8 cellular contexts compared by ENCODE assay signal in the genomic region with DNA sequence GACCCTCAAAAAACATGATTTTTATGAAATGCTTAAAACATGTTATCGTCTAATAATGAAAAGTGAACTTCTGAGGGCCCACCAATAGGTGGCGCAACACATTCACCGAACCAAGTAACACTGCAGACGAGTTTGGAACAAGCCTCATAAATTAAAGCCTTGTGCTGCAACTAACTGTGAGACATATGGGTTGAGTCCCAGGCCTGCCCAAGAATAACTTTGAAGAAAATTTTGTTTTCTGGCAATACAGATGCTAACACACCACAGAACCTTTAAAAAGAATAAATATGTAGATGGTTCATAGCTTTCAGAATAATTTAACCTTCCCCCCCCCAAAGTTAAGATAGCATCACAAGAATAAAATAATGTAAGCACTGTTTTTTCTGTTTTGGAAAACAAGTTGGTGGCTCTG.
A peak's percentile ranks its signal among the peaks of the same experiment; 100 is the strongest.
DNase-seq lines count a peak whose midpoint lies in the region; ATAC-seq and TF ChIP-seq lines count a peak whose summit lies in the region.

No MANE protein-coding gene starts in this region.

- DNase-seq in CD4-positive, alpha-beta memory T cell = peak; percentile 39 to 54 (median 48)
- peak; percentile 26 for DNase-seq in H4 (ENCODE audit: low spot score)
- peak; percentile 60 for DNase-seq in NCI-H2227 treated with DMSO at 0.1 percent for 48 hours (lab: John Stamatoyannopoulos, UW)
- peak; percentile 24 for DNase-seq in activated CD4-positive, alpha-beta T cell treated with anti-CD3 and anti-CD28 coated beads for 1 hour
- no peak for DNase-seq in chondrocyte (ENCODE audit: low spot score)
- DNase-seq in lower lobe of right lung = no peak
- DNase-seq in stimulated activated CD8-positive, alpha-beta memory T cell treated with anti-CD3 and anti-CD28 coated beads, Interleukin-12 subunit alpha, Interleukin-12 subunit beta, amount 100 ng/mL, for 4 hours (ENCODE audit: low read depth) = peak; percentile 5
- DNase-seq in NK-92 treated with Interleukin-12 subunit alpha and Interleukin-12 subunit beta, amount 100 ng/mL, for 24 hours (lab: John Stamatoyannopoulos, UW) = no peak

- peak; percentile 50 to 72 for ATAC-seq in lower lobe of right lung

- no peaks in the 10 kb centered on the region for H3K36me3 ChIP-seq in CD4-positive, alpha-beta memory T cell (ENCODE audit: insufficient read depth, low read length)
- H3K36me3 ChIP-seq in lower lobe of right lung = no peaks in the 10 kb centered on the region

- no peaks in the 10 kb centered on the region for H3K4me1 Mint-ChIP-seq in CD4-positive, alpha-beta memory T cell
- H3K4me1 Mint-ChIP-seq in chondrocyte (ENCODE audit: low read depth) = no peaks in the 10 kb centered on the region

- no peak overlapping the region for H3K4me3 Mint-ChIP-seq in CD4-positive, alpha-beta memory T cell
- H3K4me3 Mint-ChIP-seq in chondrocyte (ENCODE audit: unreplicated experiment) = no peak overlapping the region

- no peak overlapping the region for H3K27ac Mint-ChIP-seq in CD4-positive, alpha-beta memory T cell
- no peak overlapping the region for H3K27ac Mint-ChIP-seq in chondrocyte (ENCODE audit: unreplicated experiment)

- H3K27me3 Mint-ChIP-seq in CD4-positive, alpha-beta memory T cell = peaks cover 0 to 2% of the 10 kb centered on the region in 2 donors
- H3K27me3 Mint-ChIP-seq in chondrocyte (ENCODE audit: low read depth) = no peaks in the 10 kb centered on the region

- POLR2A ChIA-PET in CD4-positive, alpha-beta memory T cell (lab: Charles Lee; ENCODE audit: partially characterized antibody) = no interaction called here

- no peaks in the 10 kb centered on the region for H3K27me3 ChIP-seq in CD4-positive, alpha-beta memory T cell (ENCODE audit: insufficient read depth, low read length)
- no peaks in the 10 kb centered on the region for H3K27me3 ChIP-seq in lower lobe of right lung (ENCODE audit: low read depth)

- intact Hi-C loops in CD4-positive, alpha-beta memory T cell (cut with micrococcal nuclease) = loop anchor here (1.0 to 5.0 kb wide), 2 partner anchors 524 to 1558 kb away; no protein-coding TSS in a partner anchor
- intact Hi-C loops in lower lobe of right lung (cut with DNase I) = no loop called here

- peak; percentile 98 for TF ChIP-seq CTCF in chondrocyte (IDR thresholded peaks at IDR 0.05)
- TF ChIP-seq CTCF in lower lobe of right lung (IDR thresholded peaks at IDR 0.05) = peak; percentile 89

- H3K9me3 ChIP-seq in CD4-positive, alpha-beta memory T cell (ENCODE audit: control insufficient read depth in 1 of 2, low read length in 2 of 2) = no peaks in the 10 kb centered on the region
- no peaks in the 10 kb centered on the region for H3K9me3 ChIP-seq in lower lobe of right lung

- CTCF ChIA-PET in CD4-positive, alpha-beta memory T cell (lab: Charles Lee; ENCODE audit: partially characterized antibody) = interaction anchor here (1.1 to 2.2 kb wide), 12 partner anchors 9 to 1484 kb away, joined by 3 to 10 read pairs (median 4); partner anchors contain the start of gene ID2

- H3K4me3 ChIP-seq in CD4-positive, alpha-beta memory T cell (ENCODE audit: low read length in 2 of 2) = no peak overlapping the region
- H3K4me3 ChIP-seq in lower lobe of right lung = no peak overlapping the region

- H3K36me3 Mint-ChIP-seq in CD4-positive, alpha-beta memory T cell = no peaks in the 10 kb centered on the region
- H3K36me3 Mint-ChIP-seq in chondrocyte (ENCODE audit: low read depth) = no peaks in the 10 kb centered on the region

- H3K27ac ChIP-seq in CD4-positive, alpha-beta memory T cell (ENCODE audit: low read depth, low read length) = no peak overlapping the region
- no peak overlapping the region for H3K27ac ChIP-seq in lower lobe of right lung

- H3K4me1 ChIP-seq in CD4-positive, alpha-beta memory T cell (ENCODE audit: insufficient read depth, low read length) = no peaks in the 10 kb centered on the region
- H3K4me1 ChIP-seq in lower lobe of right lung = no peaks in the 10 kb centered on the region

- peaks cover 0 to 2% (median 0%) of the 10 kb centered on the region in 8 donors for H3K9me3 Mint-ChIP-seq in CD4-positive, alpha-beta memory T cell
- peaks cover 3% of the 10 kb centered on the region for H3K9me3 Mint-ChIP-seq in chondrocyte (ENCODE audit: low read depth)

Comparison
In these comparisons a context has a peak if more than half of its experiments do, and no peak if none do; other contexts are left out.
1. DNase-seq: peak in CD4-positive, alpha-beta memory T cell (5 of 5), H4 (single experiment), NCI-H2227 treated with DMSO at 0.1 percent for 48 hours (single experiment), activated CD4-positive, alpha-beta T cell treated with anti-CD3 and anti-CD28 coated beads for 1 hour (single experiment) and stimulated activated CD8-positive, alpha-beta memory T cell treated with anti-CD3 and anti-CD28 coated beads, Interleukin-12 subunit alpha, Interleukin-12 subunit beta, amount 100 ng/mL, for 4 hours (single experiment); none in chondrocyte (single experiment), lower lobe of right lung (single experiment) and NK-92 treated with Interleukin-12 subunit alpha and Interleukin-12 subunit beta, amount 100 ng/mL, for 24 hours (single experiment).